8 cellular contexts compared by ENCODE assay signal in genomic region chr16:89216315-89217137, GRCh38. TPM values are rescaled to one million over a fixed set of nuclear protein-coding genes. Genes with fewer than 3 reads are reported as not detected.
DNase-seq lines count a peak whose midpoint lies in the region; ATAC-seq and TF ChIP-seq lines count a peak whose summit lies in the region.

No MANE protein-coding gene starts in this region.

- DNase-seq in NCI-H2029 treated with DMSO at 0.1 percent for 48 hours (lab: John Stamatoyannopoulos, UW) (peak; percentile 8), breast epithelium (ENCODE audit: low spot score in 2 of 2) (peak; percentile 78), iPS-NIHi11 (ENCODE audit: low spot score) (peak; percentile 76)

- H3K27me3 ChIP-seq in ACC112 (ENCODE audit: insufficient read depth, low read length) (no peaks in the 10 kb centered on the region), breast epithelium (no peaks in the 10 kb centered on the region), skeletal muscle satellite cell (ENCODE audit: control insufficient read depth, insufficient read depth, low read length) (no peaks in the 10 kb centered on the region)

- intact Hi-C loops in breast epithelium (cut with DNase I; ENCODE audit: low total_unique reads) = no loop called here

- TF ChIP-seq CTCF in WI38 (IDR thresholded peaks at IDR 0.05; ENCODE audit: low read depth, low read length) (peak; percentile 50), breast epithelium (IDR thresholded peaks at IDR 0.05) (peak; percentile 61 to 79 (median 74))

- H3K36me3 ChIP-seq in ACC112 (ENCODE audit: insufficient read depth, low read length) (peaks cover 11% of the 10 kb centered on the region; the same call in 1 of the 2 replicates), breast epithelium (no peaks in the 10 kb centered on the region), skeletal muscle satellite cell (ENCODE audit: insufficient read depth, low read length) (peaks cover 16% of the 10 kb centered on the region)

- peak overlapping the region; percentile 73 for H3K27ac ChIP-seq in ACC112 (ENCODE audit: low read depth, low read length)
- H3K27ac ChIP-seq in breast epithelium = peak overlapping the region; percentile 95 to 98

- TF ChIP-seq POLR2A in breast epithelium (IDR thresholded peaks at IDR 0.05) = no peak

- peak overlapping the region; percentile 85 for H3K4me3 ChIP-seq in ACC112 (ENCODE audit: low read depth, low read length)
- H3K4me3 ChIP-seq in WI38 (ENCODE audit: low read depth, low read length) = peak overlapping the region; percentile 96
- peak overlapping the region; percentile 74 to 97 (median 96) for H3K4me3 ChIP-seq in breast epithelium
- H3K4me3 ChIP-seq in skeletal muscle satellite cell (ENCODE audit: low read length) = peak overlapping the region; percentile 99

- ATAC-seq in GM19035 (IDR thresholded peaks at IDR 0.05; ENCODE audit: unreplicated experiment) (peak; percentile 46), HG03571 (IDR thresholded peaks at IDR 0.05; ENCODE audit: unreplicated experiment) (no peak)

- peak overlapping the region; percentile 91 for H3K4me2 ChIP-seq in skeletal muscle satellite cell (ENCODE audit: low read length)

- no peaks in the 10 kb centered on the region for H3K9me3 ChIP-seq in breast epithelium
- H3K9me3 ChIP-seq in skeletal muscle satellite cell (replicated peaks; ENCODE audit: low read length) = no peaks in the 10 kb centered on the region

- peak overlapping the region; percentile 99 for H3K9ac ChIP-seq in skeletal muscle satellite cell (ENCODE audit: low read depth, low read length)

- H3K4me1 ChIP-seq in ACC112 (ENCODE audit: control insufficient read depth, insufficient read depth, low read length, unreplicated experiment) (no peaks in the 10 kb centered on the region), breast epithelium (peaks cover 0 to 5% of the 10 kb centered on the region in 2 donors), skeletal muscle satellite cell (ENCODE audit: control insufficient read depth, insufficient read depth, low read length) (peaks cover 10% of the 10 kb centered on the region)

- H3K79me2 ChIP-seq in ACC112 (ENCODE audit: control insufficient read depth, insufficient read depth, low read length, unreplicated experiment) = peaks cover 29% of the 10 kb centered on the region

- peak overlapping the region; percentile 68 for H2AFZ ChIP-seq in ACC112 (ENCODE audit: low read length, unreplicated experiment)

RNA-seq across cellular contexts. Expression of gene ZNF778, which starts 1.0 kb away (rescaled TPM):
- total RNA-seq in breast epithelium = 10 to 100 TPM; 10.1 to 20.9 (median 12.5) TPM
- 7.9 and 10.7 TPM in 2 replicates for total RNA-seq in skeletal muscle satellite cell (2012; rRNA removed)

RNA-seq across cellular contexts. Expression of gene SLC22A31, which starts 16.2 kb away (rescaled TPM):
- total RNA-seq in breast epithelium = not detected
- 0.76 and 1.7 TPM in 2 replicates for total RNA-seq in skeletal muscle satellite cell (2012; rRNA removed)

RNA-seq across cellular contexts. Expression of gene CDH15, which starts 45.0 kb away (rescaled TPM):
- not detected for total RNA-seq in breast epithelium
- total RNA-seq in skeletal muscle satellite cell (2012; rRNA removed) = 2.5 and 17.0 TPM in 2 replicates

Comparison
In these comparisons a context has a peak if more than half of its experiments do, and no peak if none do; other contexts are left out.
1. DNase-seq: peak in every context shown above with its lines; median percentile 78 in breast epithelium; 76 in iPS-NIHi11; 8 in NCI-H2029 treated with DMSO at 0.1 percent for 48 hours.